In genomic region chr1:203807211-203807610, GRCh38 we compare ENCODE assay signal across 20 cellular contexts. TPM values are rescaled to one million over a fixed set of nuclear protein-coding genes. Genes with fewer than 3 reads are reported as not detected.
DNase-seq lines count a peak whose midpoint lies in the region; ATAC-seq and TF ChIP-seq lines count a peak whose summit lies in the region.
"Had no signal": no experiment of that assay in that cellular context is flagged by ENCODE, and none has a peak within 500 bp of the region (broad histone marks: within the 10 kb centered on the region; RNA-seq: fewer than 3 reads in every experiment).

No MANE protein-coding gene starts in this region.

- 39 to 53% (median 46%) methylated on average over 2 of the region's 2 CpGs for WGBS in adrenal gland, 4 donors

- peak in 1 of 2 donors; percentile 21 for TF ChIP-seq POLR2A in adrenal gland (IDR thresholded peaks at IDR 0.05)
- no peak for TF ChIP-seq POLR2A in vagina (IDR thresholded peaks at IDR 0.05)

- H3K9me3 ChIP-seq in adrenal gland (replicated peaks in 1 of 3) (no peaks in the 10 kb centered on the region), thoracic aorta (no peaks in the 10 kb centered on the region), vagina (no peaks in the 10 kb centered on the region)

- no peak overlapping the region for H3K4me3 Mint-ChIP-seq in activated CD4-positive, alpha-beta T cell treated with anti-CD3 and anti-CD28 coated beads for 36 hours
- H3K4me3 Mint-ChIP-seq: stimulated activated memory B cell treated with anti-CD40 and anti-IgM and Interleukin-4, amounts not matched to agents 10 μg/mL and 1 μg/mL and 100 μg/mL, for 72 hours had no signal

- H3K9me3 Mint-ChIP-seq in activated CD4-positive, alpha-beta T cell treated with anti-CD3 and anti-CD28 coated beads for 36 hours (ENCODE audit: low read depth): no peaks in the 10 kb centered on the region
- H3K9me3 Mint-ChIP-seq: stimulated activated memory B cell treated with anti-CD40 and anti-IgM and Interleukin-4, amounts not matched to agents 10 μg/mL and 1 μg/mL and 100 μg/mL, for 72 hours had no signal

- POLR2A ChIA-PET in activated CD4-positive, alpha-beta T cell treated with anti-CD3 and anti-CD28 coated beads for 36 hours (lab: Charles Lee): interaction anchor here (0.6 to 1.2 kb wide), 2 partner anchors 42 to 133 kb away, joined by 4 to 10 read pairs; partner anchors contain the start of gene LAX1

- H3K27ac ChIP-seq in adrenal gland: peak overlapping the region in 4 of 5 donors; percentile 41 to 68 (median 56)
- peak overlapping the region in 1 of 2 donors; percentile 8 for H3K27ac ChIP-seq in thoracic aorta
- H3K27ac ChIP-seq in vagina: no peak overlapping the region
- H3K27ac ChIP-seq: 22Rv1, cardiac muscle cell had no signal

- DNase-seq in activated CD4-positive, alpha-beta T cell treated with anti-CD3 and anti-CD28 coated beads for 36 hours: no peak
- DNase-seq in activated CD4-positive, alpha-beta T cell treated with anti-CD3 and anti-CD28 coated beads, Interleukin-2, amount 50 U/mL, for 4 hours: no peak
- DNase-seq in adrenal gland (peak; percentile 42 to 80 (median 72)), fibroblast of villous mesenchyme (ENCODE audit: low read depth) (peak; percentile 96), thoracic aorta (ENCODE audit: low spot score) (no peak), vagina (ENCODE audit: extremely low spot score in 2 of 2) (no peak), iPS-NIHi11 (ENCODE audit: low spot score) (no peak), Kasumi-1 (lab: John Stamatoyannopoulos, UW) (no peak)
- DNase-seq: activated CD4-positive, alpha-beta T cell treated with anti-CD3 and anti-CD28 coated beads, Interleukin-2, amount 50 U/mL, for 48 hours; activated effector memory CD4-positive, alpha-beta T cell treated with Interleukin-2 at 50 U/mL for 16 hours; DMS 273 treated with DMSO at 0.1 percent for 48 hours; hippocampal formation; NCI-H1092; right cardiac atrium; SIG-M5; stimulated activated CD4-positive, alpha-beta T cell treated with anti-CD3 and anti-CD28 coated beads, Interleukin-4, amount 100 ng/mL, for 24 hours had no signal

- peaks cover 39% of the 10 kb centered on the region for H3K4me1 Mint-ChIP-seq in activated CD4-positive, alpha-beta T cell treated with anti-CD3 and anti-CD28 coated beads for 36 hours

- H3K27me3 ChIP-seq in adrenal gland (no peaks in the 10 kb centered on the region), thoracic aorta (replicated peaks; ENCODE audit: insufficient read depth) (no peaks in the 10 kb centered on the region), vagina (no peaks in the 10 kb centered on the region)
- H3K27me3 ChIP-seq: cardiac muscle cell had no signal

- peaks cover 64% of the 10 kb centered on the region for H3K36me3 Mint-ChIP-seq in activated CD4-positive, alpha-beta T cell treated with anti-CD3 and anti-CD28 coated beads for 36 hours (ENCODE audit: low read depth)

- H3K36me3 ChIP-seq in adrenal gland (replicated peaks in 1 of 2): peaks cover 0 to 12% of the 10 kb centered on the region in 2 donors
- peaks cover 15% of the 10 kb centered on the region for H3K36me3 ChIP-seq in thoracic aorta
- peaks cover 0 to 19% of the 10 kb centered on the region in 2 donors for H3K36me3 ChIP-seq in vagina

- peak; percentile 36 for ATAC-seq in activated CD4-positive, alpha-beta T cell treated with anti-CD3 and anti-CD28 coated beads for 36 hours
- ATAC-seq in thoracic aorta (ENCODE audit: insufficient number of reproducible peaks, low FRiP score, low read depth): peak; percentile 50
- ATAC-seq: left lobe of liver; right cardiac atrium; stimulated activated memory B cell treated with anti-CD40 and anti-IgM and Interleukin-4, amounts not matched to agents 10 μg/mL and 1 μg/mL and 100 μg/mL, for 72 hours had no signal

- H3K27me3 Mint-ChIP-seq in activated CD4-positive, alpha-beta T cell treated with anti-CD3 and anti-CD28 coated beads for 36 hours: no peaks in the 10 kb centered on the region
- H3K27me3 Mint-ChIP-seq: stimulated activated memory B cell treated with anti-CD40 and anti-IgM and Interleukin-4, amounts not matched to agents 10 μg/mL and 1 μg/mL and 100 μg/mL, for 72 hours had no signal

- intact Hi-C loops in activated CD4-positive, alpha-beta T cell treated with anti-CD3 and anti-CD28 coated beads for 36 hours (cut with DNase I, micrococcal nuclease): no loop called here
- intact Hi-C loops in adrenal gland (cut with DNase I): no loop called here
- intact Hi-C loops in vagina (cut with DNase I): no loop called here

- TF ChIP-seq CTCF in adrenal gland (IDR thresholded peaks at IDR 0.05) (no peak), fibroblast of villous mesenchyme (IDR thresholded peaks at IDR 0.05; ENCODE audit: insufficient read depth, low read depth, low read length) (no peak), thoracic aorta (IDR thresholded peaks at IDR 0.05) (no peak), vagina (IDR thresholded peaks at IDR 0.05) (no peak)

- H3K4me1 ChIP-seq in adrenal gland (replicated peaks in 1 of 2) (peaks cover 7 to 45% of the 10 kb centered on the region in 2 donors), thoracic aorta (ENCODE audit: control insufficient read depth in 1 of 2, low read depth in 2 of 2) (peaks cover 13 to 45% of the 10 kb centered on the region in 2 donors), vagina (peaks cover 45% of the 10 kb centered on the region)

- H3K4me3 ChIP-seq in adrenal gland (no peak overlapping the region), fibroblast of villous mesenchyme (ENCODE audit: low read depth, low read length) (no peak overlapping the region), thoracic aorta (no peak overlapping the region), vagina (no peak overlapping the region)
- H3K4me3 ChIP-seq: cardiac muscle cell had no signal

- CTCF ChIA-PET in activated CD4-positive, alpha-beta T cell treated with anti-CD3 and anti-CD28 coated beads for 36 hours (lab: Charles Lee): interaction anchor here (0.7 to 1.4 kb wide), 4 partner anchors 11 to 538 kb away, joined by 3 to 5 read pairs (median 4); no protein-coding TSS in a partner anchor

- H3K27ac Mint-ChIP-seq in activated CD4-positive, alpha-beta T cell treated with anti-CD3 and anti-CD28 coated beads for 36 hours: no peak overlapping the region
- H3K27ac Mint-ChIP-seq: stimulated activated memory B cell treated with anti-CD40 and anti-IgM and Interleukin-4, amounts not matched to agents 10 μg/mL and 1 μg/mL and 100 μg/mL, for 72 hours had no signal

RNA-seq across cellular contexts. Expression of gene ZBED6, which starts 11.8 kb away (rescaled TPM):
- 10 to 100 TPM; 16.4 to 19.3 TPM for total RNA-seq in activated CD4-positive, alpha-beta T cell treated with anti-CD3 and anti-CD28 coated beads for 36 hours
- total RNA-seq in adrenal gland (10 to 100 TPM; 12.0 to 42.1 (median 29.5) TPM), fibroblast of villous mesenchyme (38.7 and 40.2 TPM in 2 replicates), thoracic aorta (10 to 100 TPM; 19.1 to 31.2 TPM), vagina (19.9 TPM)
- polyA plus RNA-seq in adrenal gland: 10 to 100 TPM in 1 of 3 donors, 1 to 10 TPM in 1, under 1 TPM in 1; 0.40 to 13.1 (median 2.6) TPM

RNA-seq across cellular contexts. Expression of gene ZC3H11A, which starts 11.8 kb away (rescaled TPM):
- 100 to 1,000 TPM in 1 of 2 experiments, 10 to 100 TPM in 1; 92.8 to 112 TPM for total RNA-seq in activated CD4-positive, alpha-beta T cell treated with anti-CD3 and anti-CD28 coated beads for 36 hours
- total RNA-seq in adrenal gland (100 to 1,000 TPM in 1 of 8 donors, 10 to 100 TPM in 7; 55.7 to 108 (median 81.2) TPM), fibroblast of villous mesenchyme (112 and 128 TPM in 2 replicates), thoracic aorta (100 to 1,000 TPM in 1 of 2 donors, 10 to 100 TPM in 1; 78.7 to 111 TPM), vagina (111 TPM)
- polyA plus RNA-seq in adrenal gland: 10 to 100 TPM; 45.7 to 76.4 (median 66.1) TPM

RNA-seq across cellular contexts. Expression of gene LAX1, which starts 42.2 kb away (rescaled TPM):
- 10 to 100 TPM; 20.6 TPM for total RNA-seq in activated CD4-positive, alpha-beta T cell treated with anti-CD3 and anti-CD28 coated beads for 36 hours
- under 1 TPM in 6 of 8 donors, not detected in 2; 0.23 to 0.68 (median 0.37) TPM for total RNA-seq in adrenal gland
- polyA plus RNA-seq in adrenal gland: under 1 TPM in 2 of 3 donors, not detected in 1; 0.24 to 0.66 TPM
- under 0.01 TPM in 1 of 2 replicates, not detected in the other for total RNA-seq in fibroblast of villous mesenchyme
- total RNA-seq in thoracic aorta: under 1 TPM; 0.54 to 0.99 TPM
- 0.49 TPM for total RNA-seq in vagina
- total RNA-seq: cardiac muscle cell had no signal

RNA-seq across cellular contexts. Expression of gene SNRPE, which starts 54.2 kb away (rescaled TPM):
- total RNA-seq in activated CD4-positive, alpha-beta T cell treated with anti-CD3 and anti-CD28 coated beads for 36 hours: 100 to 1,000 TPM; 211 to 416 TPM
- total RNA-seq in adrenal gland (100 to 1,000 TPM in 1 of 8 donors, 10 to 100 TPM in 7; 30.1 to 102 (median 67.2) TPM), fibroblast of villous mesenchyme (38.7 and 53.1 TPM in 2 replicates), thoracic aorta (10 to 100 TPM; 16.8 to 55.3 TPM), vagina (51.1 TPM)
- 100 to 1,000 TPM in 1 of 3 donors, 10 to 100 TPM in 2; 54.5 to 146 (median 72.1) TPM for polyA plus RNA-seq in adrenal gland

Comparison
In these comparisons a context has a peak if more than half of its experiments do, and no peak if none do; other contexts are left out.
1. DNase-seq: peak in adrenal gland (7 of 7) and fibroblast of villous mesenchyme (single experiment); none in activated CD4-positive, alpha-beta T cell treated with anti-CD3 and anti-CD28 coated beads for 36 hours (single experiment), activated CD4-positive, alpha-beta T cell treated with anti-CD3 and anti-CD28 coated beads, Interleukin-2, amount 50 U/mL, for 4 hours (0 of 2), thoracic aorta (single experiment), vagina (0 of 2), iPS-NIHi11 (single experiment) and Kasumi-1 (0 of 2).
2. RNA of gene LAX1, which starts 42.2 kb away (total RNA-seq): 20.6 TPM in activated CD4-positive, alpha-beta T cell treated with anti-CD3 and anti-CD28 coated beads for 36 hours; 0.54 to 0.99 TPM in thoracic aorta, 0.49 TPM in vagina (single experiment), 0.23 to 0.68 TPM in adrenal gland and under 0.01 TPM in fibroblast of villous mesenchyme; every median in the first group is over 10 times any median in the second.